Comparison of ENCODE assay signal across 16 cellular contexts in the genomic region with DNA sequence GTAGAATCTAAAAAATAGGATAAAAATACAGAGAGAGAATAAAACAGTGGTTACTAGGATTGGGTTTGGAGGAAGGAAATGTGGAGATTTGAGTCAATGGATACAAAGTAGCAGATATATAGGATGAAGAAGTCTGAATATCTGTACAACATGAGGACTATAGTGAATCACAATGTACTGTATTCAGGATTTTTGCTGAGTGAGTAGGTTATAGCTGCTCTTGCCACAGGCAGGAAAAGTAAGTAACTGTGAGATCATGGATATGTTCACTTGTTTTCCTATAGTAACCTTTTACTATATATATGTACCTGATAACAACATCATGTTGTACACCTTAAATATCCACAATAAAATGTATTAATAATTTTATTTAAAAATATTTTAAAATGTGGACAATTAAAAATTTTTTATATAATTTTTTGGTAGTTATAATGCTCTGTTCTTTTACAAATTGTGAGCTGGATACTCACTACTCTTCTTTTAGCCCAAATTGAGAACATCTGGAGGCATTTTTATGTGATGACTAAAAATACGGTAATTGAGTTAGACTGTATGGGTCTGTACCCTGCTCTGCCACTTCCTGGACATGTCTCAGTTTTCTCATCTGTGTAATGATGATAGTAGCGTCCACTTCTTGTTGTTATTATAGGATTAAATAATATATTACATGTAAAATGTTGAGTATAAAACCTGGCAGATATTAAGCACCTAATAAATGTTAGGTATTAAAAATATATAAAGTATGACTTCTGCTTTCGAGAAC.
A peak's percentile ranks its signal among the peaks of the same experiment; 100 is the strongest.
DNase-seq lines count a peak whose midpoint lies in the region; ATAC-seq and TF ChIP-seq lines count a peak whose summit lies in the region.
"Had no signal": no experiment of that assay in that cellular context is flagged by ENCODE, and none has a peak within 500 bp of the region (broad histone marks: within the 10 kb centered on the region; RNA-seq: fewer than 3 reads in every experiment).

No MANE protein-coding gene starts in this region.

- DNase-seq in Daoy (ENCODE audit: low read depth) (peak; percentile 31), astrocyte of the spinal cord (ENCODE audit: low read depth, low spot score) (peak; percentile 34), fibroblast of peridontal ligament (ENCODE audit: extremely low read depth) (peak; percentile 66), NCI-H2227 treated with DMSO at 0.1 percent for 48 hours (lab: John Stamatoyannopoulos, UW) (no peak)
- DNase-seq: CD4-positive, alpha-beta T cell; H7; MG63; NCI-H1092 treated with DMSO at 0.1 percent for 48 hours; NCI-H2081; NCI-H2171 treated with DMSO at 0.1 percent for 48 hours; PC-3; RPMI8226; SIG-M5 had no signal

- in situ Hi-C loops in astrocyte of the spinal cord (cut with HindIII; ENCODE audit: low sequenced_read_pairs) = no loop called here

- TF ChIP-seq CTCF in astrocyte of the spinal cord (IDR thresholded peaks at IDR 0.05; ENCODE audit: low read depth, low read length) = no peak

- H3K4me3 ChIP-seq in astrocyte of the spinal cord (ENCODE audit: low read depth, low read length) = no peak overlapping the region
- H3K4me3 ChIP-seq: MG63 had no signal

- no peak for ATAC-seq in GM19455 (IDR thresholded peaks at IDR 0.05; ENCODE audit: unreplicated experiment)
- ATAC-seq in HG02798 (IDR thresholded peaks at IDR 0.05; ENCODE audit: poor library complexity, unreplicated experiment) = no peak
- no peak for ATAC-seq in HG03457 (IDR thresholded peaks at IDR 0.05; ENCODE audit: unreplicated experiment)
- ATAC-seq: PC-3 had no signal
